ENCODE assay signal across 18 cellular contexts in genomic region chr1:7526196-7526866, GRCh38.
DNase-seq lines count a peak whose midpoint lies in the region; ATAC-seq and TF ChIP-seq lines count a peak whose summit lies in the region.
"Had no signal": no experiment of that assay in that cellular context is flagged by ENCODE, and none has a peak within 500 bp of the region (broad histone marks: within the 10 kb centered on the region; RNA-seq: fewer than 3 reads in every experiment).

No MANE protein-coding gene starts in this region.

- H3K4me3 Mint-ChIP-seq in MCF 10A (ENCODE audit: unreplicated experiment) = no peak overlapping the region
- no peak overlapping the region for H3K4me3 Mint-ChIP-seq in activated T-helper 2 cell treated with anti-CD3 and anti-CD28 coated beads, Interferon-gamma antibody, Interleukin-2, Interleukin-4, amounts not matched to agents 10 μg/mL and 5 μg/mL and 100 μg/mL, durations not matched to agents 14 hours and 24 hours and 36 hours (ENCODE audit: low read depth)
- H3K4me3 Mint-ChIP-seq: activated naive CD8-positive, alpha-beta T cell treated with anti-CD3 and anti-CD28 coated beads, Interleukin-2, amount 10 ng/mL, durations not matched to agents 7 days and 5 days; CD4-positive, alpha-beta T cell; natural killer cell had no signal

- H3K27me3 Mint-ChIP-seq in MCF 10A (ENCODE audit: insufficient read depth, unreplicated experiment) = no peaks in the 10 kb centered on the region
- peaks cover 2% of the 10 kb centered on the region for H3K27me3 Mint-ChIP-seq in activated T-helper 2 cell treated with anti-CD3 and anti-CD28 coated beads, Interferon-gamma antibody, Interleukin-2, Interleukin-4, amounts not matched to agents 10 μg/mL and 5 μg/mL and 100 μg/mL, durations not matched to agents 14 hours and 24 hours and 36 hours (ENCODE audit: low read depth)
- H3K27me3 Mint-ChIP-seq: activated naive CD8-positive, alpha-beta T cell treated with anti-CD3 and anti-CD28 coated beads, Interleukin-2, amount 10 ng/mL, durations not matched to agents 7 days and 5 days had no signal

- CTCF ChIA-PET in MCF 10A (lab: Yijun Ruan, JAX) = interaction anchor here (1.1 to 1.5 kb wide), 2 partner anchors 8 to 484 kb away, joined by 3 to 4 read pairs; no protein-coding TSS in a partner anchor

- no peaks in the 10 kb centered on the region for H3K36me3 Mint-ChIP-seq in MCF 10A (ENCODE audit: insufficient read depth, unreplicated experiment)
- no peaks in the 10 kb centered on the region for H3K36me3 Mint-ChIP-seq in activated T-helper 2 cell treated with anti-CD3 and anti-CD28 coated beads, Interferon-gamma antibody, Interleukin-2, Interleukin-4, amounts not matched to agents 10 μg/mL and 5 μg/mL and 100 μg/mL, durations not matched to agents 14 hours and 24 hours and 36 hours (ENCODE audit: low read depth)
- H3K36me3 Mint-ChIP-seq: activated naive CD8-positive, alpha-beta T cell treated with anti-CD3 and anti-CD28 coated beads, Interleukin-2, amount 10 ng/mL, durations not matched to agents 7 days and 5 days; natural killer cell had no signal

- H3K4me1 ChIP-seq in breast epithelium (no peaks in the 10 kb centered on the region), left lung (no peaks in the 10 kb centered on the region)
- H3K4me1 ChIP-seq: esophagus squamous epithelium had no signal

- no peak for TF ChIP-seq CTCF in MCF 10A (IDR thresholded peaks at IDR 0.05; ENCODE audit: unreplicated experiment)
- no peak for TF ChIP-seq CTCF in breast epithelium (IDR thresholded peaks at IDR 0.05)
- no peak for TF ChIP-seq CTCF in left lung (IDR thresholded peaks at IDR 0.05)

- no TSS peak for BruUV-seq in MCF 10A (replicated peaks; lab: Mats Ljungman, UMichigan)

- H3K4me1 Mint-ChIP-seq in MCF 10A (ENCODE audit: insufficient read depth, unreplicated experiment) = peaks cover 7% of the 10 kb centered on the region
- peaks cover 18% of the 10 kb centered on the region for H3K4me1 Mint-ChIP-seq in activated T-helper 2 cell treated with anti-CD3 and anti-CD28 coated beads, Interferon-gamma antibody, Interleukin-2, Interleukin-4, amounts not matched to agents 10 μg/mL and 5 μg/mL and 100 μg/mL, durations not matched to agents 14 hours and 24 hours and 36 hours (ENCODE audit: low read depth)
- H3K4me1 Mint-ChIP-seq: activated naive CD8-positive, alpha-beta T cell treated with anti-CD3 and anti-CD28 coated beads, Interleukin-2, amount 10 ng/mL, durations not matched to agents 7 days and 5 days; natural killer cell had no signal

- H3K36me3 ChIP-seq in breast epithelium (no peaks in the 10 kb centered on the region), left lung (no peaks in the 10 kb centered on the region)
- H3K36me3 ChIP-seq: esophagus squamous epithelium, thoracic aorta, WERI-Rb-1 had no signal

- H3K4me3 ChIP-seq in breast epithelium = no peak overlapping the region
- no peak overlapping the region for H3K4me3 ChIP-seq in left lung
- H3K4me3 ChIP-seq: esophagus squamous epithelium, thoracic aorta had no signal

- H3K27ac ChIP-seq in breast epithelium (no peak overlapping the region), left lung (no peak overlapping the region)
- H3K27ac ChIP-seq: esophagus squamous epithelium, thoracic aorta, WERI-Rb-1 had no signal

- peak; percentile 35 for DNase-seq in MCF 10A (ENCODE audit: unreplicated experiment)
- DNase-seq in breast epithelium (ENCODE audit: low spot score in 2 of 2) = no peak
- no peak for DNase-seq in activated T-helper 2 cell treated with anti-CD3 and anti-CD28 coated beads, Interferon-gamma antibody, Interleukin-2, Interleukin-4, amounts not matched to agents 10 μg/mL and 5 μg/mL and 100 μg/mL, durations not matched to agents 14 hours and 24 hours and 36 hours (ENCODE audit: low spot score)
- DNase-seq in left lung = peak; percentile 20 to 54
- no peak for DNase-seq in cortex of kidney (lab: John Stamatoyannopoulos, UW)
- DNase-seq in NCI-H748 (lab: John Stamatoyannopoulos, UW; ENCODE audit: unreplicated experiment) = no peak
- DNase-seq: activated naive CD8-positive, alpha-beta T cell treated with anti-CD3 and anti-CD28 coated beads, Interleukin-2, amount 10 ng/mL, durations not matched to agents 7 days and 5 days; CD4-positive, alpha-beta T cell; DND-41; esophagus squamous epithelium; natural killer cell; NCI-H1694 treated with DMSO at 0.1 percent for 48 hours; NCI-H345; stimulated activated CD4-positive, alpha-beta T cell treated with anti-CD3 and anti-CD28 coated beads, Interleukin-12 subunit alpha, Interleukin-12 subunit beta, amount 100 ng/mL, for 4 hours; WERI-Rb-1 had no signal

- TF ChIP-seq POLR2A in breast epithelium (IDR thresholded peaks at IDR 0.05) = no peak

- H3K9me3 Mint-ChIP-seq in MCF 10A (ENCODE audit: unreplicated experiment) = no peaks in the 10 kb centered on the region
- H3K9me3 Mint-ChIP-seq in activated T-helper 2 cell treated with anti-CD3 and anti-CD28 coated beads, Interferon-gamma antibody, Interleukin-2, Interleukin-4, amounts not matched to agents 10 μg/mL and 5 μg/mL and 100 μg/mL, durations not matched to agents 14 hours and 24 hours and 36 hours = no peaks in the 10 kb centered on the region
- H3K9me3 Mint-ChIP-seq: activated naive CD8-positive, alpha-beta T cell treated with anti-CD3 and anti-CD28 coated beads, Interleukin-2, amount 10 ng/mL, durations not matched to agents 7 days and 5 days; CD4-positive, alpha-beta T cell; natural killer cell had no signal

- no peaks in the 10 kb centered on the region for H3K27me3 ChIP-seq in breast epithelium
- no peaks in the 10 kb centered on the region for H3K27me3 ChIP-seq in left lung

- peak; percentile 45 for ATAC-seq in left lung
- ATAC-seq in GM18511 (IDR thresholded peaks at IDR 0.05; ENCODE audit: unreplicated experiment) = no peak
- ATAC-seq in GM18520 (IDR thresholded peaks at IDR 0.05; ENCODE audit: unreplicated experiment) = no peak
- ATAC-seq: natural killer cell had no signal

- peak overlapping the region; percentile 49 for H3K27ac Mint-ChIP-seq in MCF 10A (ENCODE audit: low read depth, unreplicated experiment)
- H3K27ac Mint-ChIP-seq in activated T-helper 2 cell treated with anti-CD3 and anti-CD28 coated beads, Interferon-gamma antibody, Interleukin-2, Interleukin-4, amounts not matched to agents 10 μg/mL and 5 μg/mL and 100 μg/mL, durations not matched to agents 14 hours and 24 hours and 36 hours = peak overlapping the region; percentile 86
- H3K27ac Mint-ChIP-seq: activated naive CD8-positive, alpha-beta T cell treated with anti-CD3 and anti-CD28 coated beads, Interleukin-2, amount 10 ng/mL, durations not matched to agents 7 days and 5 days; CD4-positive, alpha-beta T cell; natural killer cell had no signal

- intact Hi-C loops in MCF 10A (cut with micrococcal nuclease) = no loop called here
- intact Hi-C loops in breast epithelium (cut with DNase I; ENCODE audit: low total_unique reads) = no loop called here
- intact Hi-C loops in activated T-helper 2 cell treated with anti-CD3 and anti-CD28 coated beads, Interferon-gamma antibody, Interleukin-2, Interleukin-4, amounts not matched to agents 10 μg/mL and 5 μg/mL and 100 μg/mL, durations not matched to agents 14 hours and 24 hours and 36 hours (cut with micrococcal nuclease) = no loop called here
- intact Hi-C loops in left lung (cut with DNase I) = no loop called here

- H3K9me3 ChIP-seq in breast epithelium = no peaks in the 10 kb centered on the region
- no peaks in the 10 kb centered on the region for H3K9me3 ChIP-seq in left lung
- H3K9me3 ChIP-seq: esophagus squamous epithelium, thoracic aorta had no signal

- POLR2A ChIA-PET in MCF 10A (lab: Yijun Ruan, JAX) = no interaction called here

Comparison
In these comparisons a context has a peak if more than half of its experiments do, and no peak if none do; other contexts are left out.
1. DNase-seq: peak in MCF 10A (single experiment) and left lung (2 of 2); none in breast epithelium (0 of 2), activated T-helper 2 cell treated with anti-CD3 and anti-CD28 coated beads, Interferon-gamma antibody, Interleukin-2, Interleukin-4, amounts not matched to agents 10 μg/mL and 5 μg/mL and 100 μg/mL, durations not matched to agents 14 hours and 24 hours and 36 hours (single experiment), cortex of kidney (single experiment) and NCI-H748 (single experiment).